In genomic region chr19:46744005-46744691, GRCh38 we compare ENCODE assay signal across 11 cellular contexts. TPM values are rescaled to one million over a fixed set of nuclear protein-coding genes. Genes with fewer than 3 reads are reported as not detected.
DNase-seq lines count a peak whose midpoint lies in the region; ATAC-seq and TF ChIP-seq lines count a peak whose summit lies in the region.
"Had no signal": no experiment of that assay in that cellular context is flagged by ENCODE, and none has a peak within 500 bp of the region (broad histone marks: within the 10 kb centered on the region; RNA-seq: fewer than 3 reads in every experiment).

No MANE protein-coding gene starts in this region.

- H3K4me3 ChIP-seq in DND-41 (ENCODE audit: low read depth in 1 of 2, low read length in 2 of 2) (peak overlapping the region in 1 of 2 experiments; percentile 95; a peak in 2 of 4 replicates), NB4 (ENCODE audit: low read depth, low read length) (peak overlapping the region; percentile 90), coronary artery (peak overlapping the region; percentile 74), neuron (ENCODE audit: low read length) (peak overlapping the region; percentile 91)

- H3K36me3 ChIP-seq in DND-41 (ENCODE audit: insufficient read depth, low read length), result peaks cover 53% of the 10 kb centered on the region
- peaks cover 28% of the 10 kb centered on the region for H3K36me3 ChIP-seq in neuron (ENCODE audit: insufficient read depth, low read length)

- TF ChIP-seq CTCF in DND-41 (IDR thresholded peaks at IDR 0.05; ENCODE audit: borderline replicate concordance, extremely low read depth, low read length, poor library complexity, severe bottlenecking), result no peak
- no peak for TF ChIP-seq CTCF in NB4 (IDR thresholded peaks at IDR 0.05; ENCODE audit: low read depth, low read length)
- no peak for TF ChIP-seq CTCF in coronary artery (IDR thresholded peaks at IDR 0.05)

- peaks cover 81% of the 10 kb centered on the region for H3K79me2 ChIP-seq in DND-41 (ENCODE audit: insufficient read depth, low read length)

- peaks cover 61% of the 10 kb centered on the region for H4K20me1 ChIP-seq in DND-41 (ENCODE audit: insufficient read depth, low read length)

- H3K4me1 ChIP-seq in DND-41 (ENCODE audit: insufficient read depth, low read length), result peaks cover 41% of the 10 kb centered on the region
- H3K4me1 ChIP-seq in neuron (ENCODE audit: insufficient read depth, low read length), result peaks cover 20% of the 10 kb centered on the region

- ATAC-seq in DND-41 (ENCODE audit: insufficient read depth, low read depth) (no peak), HG03097 (IDR thresholded peaks at IDR 0.05; ENCODE audit: low FRiP score, unreplicated experiment) (no peak)

- H3K27me3 ChIP-seq in DND-41 (ENCODE audit: insufficient read depth, low read length, poor library complexity) (no peaks in the 10 kb centered on the region), neuron (ENCODE audit: insufficient read depth, low read length) (no peaks in the 10 kb centered on the region)

- peak overlapping the region; percentile 95; the same call in 1 of the 2 replicates for H3K9ac ChIP-seq in DND-41 (ENCODE audit: low read depth, low read length)

- peak overlapping the region; percentile 93 for H3K4me2 ChIP-seq in DND-41 (ENCODE audit: insufficient read depth, low read length)

- no peak for DNase-seq in DND-41
- no peak for DNase-seq in NB4 (ENCODE audit: low read depth)
- no peak for DNase-seq in coronary artery (ENCODE audit: low spot score)
- no peak for DNase-seq in dermis blood vessel endothelial cell
- no peak for DNase-seq in HCEC 1CT
- DNase-seq in NCI-H1417 (lab: John Stamatoyannopoulos, UW), result no peak
- DNase-seq: activated CD4-positive, alpha-beta T cell treated with anti-CD3 and anti-CD28 coated beads, Interleukin-2, amount 50 U/mL, for 1 hour; effector CD8-positive, alpha-beta T cell; KBM-7 had no signal

- TF ChIP-seq POLR2A in NB4 (IDR thresholded peaks at IDR 0.05; ENCODE audit: extremely low read depth, insufficient read length), result no peak

- no peaks in the 10 kb centered on the region for H3K9me3 ChIP-seq in DND-41 (ENCODE audit: insufficient read depth, low read length, severe bottlenecking)
- H3K9me3 ChIP-seq in neuron (ENCODE audit: low read length), result no peaks in the 10 kb centered on the region

- no peak overlapping the region for H2AFZ ChIP-seq in DND-41 (ENCODE audit: low read depth, low read length)
- no peak overlapping the region for H2AFZ ChIP-seq in neuron (ENCODE audit: low read depth, low read length)

- H3K27ac ChIP-seq in DND-41 (ENCODE audit: low read length) (peak overlapping the region; percentile 85), coronary artery (no peak overlapping the region)

RNA-seq across cellular contexts. Expression of gene FKRP, which starts 1.7 kb away (rescaled TPM):
- total RNA-seq in dermis blood vessel endothelial cell, result 16.7 and 21.5 TPM in 2 replicates

RNA-seq across cellular contexts. Expression of gene STRN4, which starts 2.1 kb away (rescaled TPM):
- 90.9 and 135 TPM in 2 replicates for total RNA-seq in dermis blood vessel endothelial cell

RNA-seq across cellular contexts. Expression of gene PRKD2, which starts 27.2 kb away (rescaled TPM):
- total RNA-seq in dermis blood vessel endothelial cell, result 84.2 and 135 TPM in 2 replicates

RNA-seq across cellular contexts. Expression of gene SLC1A5, which starts 44.2 kb away (rescaled TPM):
- total RNA-seq in dermis blood vessel endothelial cell, result 66.9 and 76.2 TPM in 2 replicates
